Comparison of ENCODE assay signal across 1 cellular context in the genomic region with DNA sequence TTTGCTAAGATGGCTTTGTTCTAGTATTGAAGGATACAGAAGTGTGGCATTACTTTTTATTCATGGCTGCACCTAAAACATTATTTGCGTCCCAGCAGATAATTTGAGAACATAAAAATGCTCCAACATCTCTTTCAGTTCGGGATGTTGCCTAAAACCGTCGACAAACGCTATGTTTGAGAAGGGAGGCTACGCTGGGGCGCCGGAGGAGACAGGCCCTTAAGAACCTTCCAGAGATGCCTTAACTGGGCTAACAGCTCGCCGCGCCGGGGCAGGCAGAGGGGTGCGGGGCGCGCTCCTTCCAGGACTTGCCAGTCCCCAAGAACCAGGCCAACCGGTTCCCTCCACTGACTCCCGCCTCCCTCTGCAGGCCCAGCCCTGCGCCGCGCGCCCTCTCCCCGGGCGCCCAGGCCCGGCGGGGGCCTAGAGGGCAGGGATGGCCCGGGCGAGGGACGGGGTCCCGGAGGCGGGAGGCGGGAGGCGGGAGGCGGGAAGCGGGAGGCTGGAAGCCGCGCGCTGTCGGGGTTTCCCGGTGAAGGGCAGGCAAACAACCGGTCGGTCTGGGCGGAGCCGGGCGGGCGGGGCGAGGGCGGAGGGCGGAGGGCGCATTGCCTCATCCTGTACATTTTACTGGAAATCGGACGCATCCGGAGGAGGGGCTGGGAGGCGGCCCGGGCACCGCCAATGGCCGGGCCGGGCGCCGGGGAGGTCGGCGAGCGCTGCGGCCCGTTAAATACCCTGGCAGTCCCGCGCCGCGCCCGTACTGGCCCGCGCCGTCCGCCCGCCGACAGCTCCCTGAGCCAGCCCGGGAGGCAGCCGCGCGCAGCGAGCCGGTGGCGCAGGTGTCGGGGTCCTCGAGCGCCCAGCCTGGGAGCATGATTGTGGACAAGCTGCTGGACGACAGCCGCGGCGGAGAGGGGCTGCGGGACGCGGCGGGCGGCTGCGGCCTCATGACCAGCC.
TF ChIP-seq lines count a peak whose summit lies in the region.

Gene NFKBIZ (plus strand): TSS at position 761 of the 960 bp plus-strand sequence. CDS start 115 bp downstream, at position 876.

TF ChIP-seq in endothelial cell of umbilical vein, 7 proteins besides CTCF, POLR2A, EP300 and RAD21 (continued from another document):
- TF ChIP-seq GATA2 (IDR thresholded peaks at IDR 0.05; ENCODE audit: insufficient read depth, insufficient read length, low read depth, low read length) (no peak), EZH2 (IDR thresholded peaks at IDR 0.05; ENCODE audit: borderline replicate concordance, low read depth, low read length, severe bottlenecking) (no peak)
TF ChIP-seq in endothelial cell of umbilical vein: peak in this region for 2.
